ENCODE assay signal across 21 cellular contexts in genomic region chr3:177181418-177181817, GRCh38. TPM values are rescaled to one million over a fixed set of nuclear protein-coding genes. Genes with fewer than 3 reads are reported as not detected.
DNase-seq lines count a peak whose midpoint lies in the region; ATAC-seq, FAIRE-seq and TF ChIP-seq lines count a peak whose summit lies in the region.
"Had no signal": no experiment of that assay in that cellular context is flagged by ENCODE, and none has a peak within 500 bp of the region (broad histone marks: within the 10 kb centered on the region; RNA-seq: fewer than 3 reads in every experiment).

No MANE protein-coding gene starts in this region.

- no peak overlapping the region for H3K56ac ChIP-seq in H1 (replicated peaks; ENCODE audit: insufficient read length, low read depth, low read length)

- H3K9me2 ChIP-seq in SK-N-SH = no peaks in the 10 kb centered on the region

- FAIRE-seq in H1 (lab: Jason Lieb, UNC) = no peak
- FAIRE-seq: bronchial epithelial cell had no signal

- peaks cover 76% of the 10 kb centered on the region for H3K4me1 Mint-ChIP-seq in activated naive CD8-positive, alpha-beta T cell (ENCODE audit: low read depth)
- peaks cover 60% of the 10 kb centered on the region for H3K4me1 Mint-ChIP-seq in activated naive CD8-positive, alpha-beta T cell treated with anti-CD3 and anti-CD28 coated beads for 36 hours
- H3K4me1 Mint-ChIP-seq in natural killer cell treated with Interleukin-12 subunit alpha and Interleukin-12 subunit beta and Interleukin-15 and Interleukin-18, amount 100 ng/mL, for 72 hours (ENCODE audit: low read depth in 2 of 2) = peaks cover 51 to 52% of the 10 kb centered on the region in 2 donors

- H3K27me3 ChIP-seq in Panc1 (ENCODE audit: control insufficient read depth, insufficient read depth, low read length) = no peaks in the 10 kb centered on the region
- no peaks in the 10 kb centered on the region for H3K27me3 ChIP-seq in H1 (replicated peaks in 1 of 4; ENCODE audit: control insufficient read depth in 3 of 4, extremely low read depth in 1 of 4, insufficient read depth in 3 of 4, low read length in 3 of 4)
- H3K27me3 ChIP-seq in SK-N-SH (ENCODE audit: insufficient read depth) = no peaks in the 10 kb centered on the region
- H3K27me3 ChIP-seq: gastrocnemius medialis, spleen had no signal

- 85% methylated on average over 4 of the region's 5 CpGs; no CpG with 5 or more reads in 1 of the 2 experiments for WGBS in H1 (ENCODE audit: extremely low coverage in 1 of 2, insufficient coverage in 1 of 2, insufficient read length in 1 of 2, insufficient replicate concordance in 2 of 2, low coverage in 1 of 2, low lambda C conversion rate in 2 of 2, missing lambda C conversion rate in 1 of 2), 2 experiments
- WGBS in SK-N-SH (ENCODE audit: low lambda C conversion rate) = 88% methylated on average over 5 of the region's 5 CpGs

- POLR2A ChIA-PET in Panc1 (lab: Charles Lee) (no interaction called here), H1 (lab: Charles Lee; ENCODE audit: partially characterized antibody) (interaction anchor here (1.0 to 2.3 kb wide), 2 partner anchors 11 to 12 kb away, joined by 3 to 6 read pairs; no protein-coding TSS in a partner anchor), SK-N-SH (lab: Yijun Ruan, JAX) (no interaction called here)

- H2BK15ac ChIP-seq in H1 (ENCODE audit: low read length) = no peak overlapping the region

- no peak overlapping the region for H3K14ac ChIP-seq in H1 (ENCODE audit: insufficient read length)

- H2BK20ac ChIP-seq in H1 (ENCODE audit: low read length) = no peak overlapping the region

- DNase-seq in activated naive CD8-positive, alpha-beta T cell treated with anti-CD3 and anti-CD28 coated beads for 36 hours = no peak
- DNase-seq in Panc1 (ENCODE audit: low read depth, low spot score) (no peak), H1 (ENCODE audit: low read depth in 1 of 2, low spot score in 2 of 2) (no peak), NCI-H2171 treated with DMSO at 0.1 percent for 48 hours (lab: John Stamatoyannopoulos, UW) (no peak), SK-N-SH (no peak), NCI-H345 treated with DMSO at 0.1 percent for 48 hours (lab: John Stamatoyannopoulos, UW; ENCODE audit: unreplicated experiment) (no peak)
- no peak for DNase-seq in natural killer cell treated with Interleukin-12 subunit alpha and Interleukin-12 subunit beta and Interleukin-15 and Interleukin-18, amount 100 ng/mL, for 72 hours (ENCODE audit: low spot score)
- DNase-seq: activated CD8-positive, alpha-beta T cell treated with anti-CD3 and anti-CD28 coated beads for 36 hours; activated T-cell treated with anti-CD3 and anti-CD28 coated beads, Interleukin-2, amount 50 U/mL, for 48 hours; dermis blood vessel endothelial cell; DND-41; gastrocnemius medialis; midbrain; NCI-H187; NCI-H510A; spleen; stimulated activated CD4-positive, alpha-beta T cell treated with anti-CD3 and anti-CD28 coated beads, Interleukin-4, amount 100 ng/mL, for 4 hours; T-helper 1 cell had no signal

- peak overlapping the region; percentile 11; the same call in 1 of the 2 replicates for H3K27ac ChIP-seq in Panc1 (ENCODE audit: low read length)
- H3K27ac ChIP-seq in H1 (ENCODE audit: low read depth, low read length) = no peak overlapping the region
- no peak overlapping the region for H3K27ac ChIP-seq in SK-N-SH (ENCODE audit: low read depth in 2 of 2, low read length in 1 of 2)
- H3K27ac ChIP-seq: spleen, VCaP had no signal

- intact Hi-C loops in Panc1 (cut with micrococcal nuclease; ENCODE audit: unreplicated experiment) = no loop called here

- H4K8ac ChIP-seq in H1 (ENCODE audit: extremely low read depth, insufficient read depth, low read length) = no peak overlapping the region

- BruUV-seq in Panc1 (replicated peaks; lab: Mats Ljungman, UMichigan) = no TSS peak

- peak overlapping the region; percentile 9; the same call in 1 of the 2 replicates for H2AK5ac ChIP-seq in H1 (ENCODE audit: low read depth, low read length)

- no peak overlapping the region for H2BK5ac ChIP-seq in H1 (ENCODE audit: low read depth, low read length)

- in situ Hi-C loops in Panc1 (cut with HindIII; ENCODE audit: low pct_unique_long_range_greater_than_20kb, low sequenced_read_pairs) = no loop called here

- no peak overlapping the region for H2BK12ac ChIP-seq in H1 (ENCODE audit: low read depth, low read length)

- H3K9ac ChIP-seq in H1 (replicated peaks in 1 of 4; ENCODE audit: extremely low read depth in 1 of 4, low read depth in 3 of 4, low read length in 3 of 4) = no peak overlapping the region
- H3K9ac ChIP-seq in SK-N-SH = no peak overlapping the region

- H3K23ac ChIP-seq in H1 (ENCODE audit: insufficient read length) = no peak overlapping the region

- no peak overlapping the region for H4K5ac ChIP-seq in H1 (ENCODE audit: insufficient read length, low read depth, low read length)

- H3K4me3 Mint-ChIP-seq in activated naive CD8-positive, alpha-beta T cell = peak overlapping the region; percentile 0
- H3K4me3 Mint-ChIP-seq in activated naive CD8-positive, alpha-beta T cell treated with anti-CD3 and anti-CD28 coated beads for 36 hours = no peak overlapping the region
- no peak overlapping the region for H3K4me3 Mint-ChIP-seq in natural killer cell treated with Interleukin-12 subunit alpha and Interleukin-12 subunit beta and Interleukin-15 and Interleukin-18, amount 100 ng/mL, for 72 hours
- H3K4me3 Mint-ChIP-seq: activated CD8-positive, alpha-beta T cell treated with anti-CD3 and anti-CD28 coated beads for 36 hours had no signal

- TF ChIP-seq POLR2A in H1 (IDR thresholded peaks at IDR 0.05; ENCODE audit: control extremely low read depth in 1 of 2, low read depth in 2 of 2, low read length in 2 of 2) = no peak

- no peaks in the 10 kb centered on the region; the same call in 1 of the 2 replicates for H3K79me1 ChIP-seq in H1 (ENCODE audit: low read depth, low read length)

- no peak for TF ChIP-seq CTCF in Panc1 (IDR thresholded peaks at IDR 0.05)
- no peak for TF ChIP-seq CTCF in H1 (IDR thresholded peaks at IDR 0.05; ENCODE audit: control extremely low read depth in 1 of 3, insufficient read depth in 1 of 3, low read depth in 1 of 3, low read length in 3 of 3)
- TF ChIP-seq CTCF in SK-N-SH (IDR thresholded peaks at IDR 0.05) = no peak

- H3K79me2 ChIP-seq in H1 (ENCODE audit: control insufficient read depth in 1 of 2, insufficient read depth in 2 of 2, low read length in 2 of 2) (peaks cover 82 to 100% of the 10 kb centered on the region in 2 experiments), SK-N-SH (ENCODE audit: insufficient read depth) (peaks cover 100% of the 10 kb centered on the region)

- peaks cover 7% of the 10 kb centered on the region for H3F3A ChIP-seq in SK-N-SH (replicated peaks; ENCODE audit: insufficient read depth)

- no peaks in the 10 kb centered on the region for H3K9me3 Mint-ChIP-seq in activated naive CD8-positive, alpha-beta T cell (ENCODE audit: low read depth)
- H3K9me3 Mint-ChIP-seq in activated naive CD8-positive, alpha-beta T cell treated with anti-CD3 and anti-CD28 coated beads for 36 hours = peaks cover 5% of the 10 kb centered on the region
- H3K9me3 Mint-ChIP-seq in natural killer cell treated with Interleukin-12 subunit alpha and Interleukin-12 subunit beta and Interleukin-15 and Interleukin-18, amount 100 ng/mL, for 72 hours = no peaks in the 10 kb centered on the region

- H3K4me2 ChIP-seq in H1 (ENCODE audit: insufficient read depth in 1 of 2, low read depth in 2 of 2, low read length in 2 of 2) = no peak overlapping the region
- no peak overlapping the region for H3K4me2 ChIP-seq in SK-N-SH

- H2AFZ ChIP-seq in H1 (ENCODE audit: low read length) (no peak overlapping the region), SK-N-SH (ENCODE audit: low read depth) (no peak overlapping the region)

- no peaks in the 10 kb centered on the region for H3K27me3 Mint-ChIP-seq in activated naive CD8-positive, alpha-beta T cell
- no peaks in the 10 kb centered on the region for H3K27me3 Mint-ChIP-seq in activated naive CD8-positive, alpha-beta T cell treated with anti-CD3 and anti-CD28 coated beads for 36 hours
- no peaks in the 10 kb centered on the region for H3K27me3 Mint-ChIP-seq in natural killer cell treated with Interleukin-12 subunit alpha and Interleukin-12 subunit beta and Interleukin-15 and Interleukin-18, amount 100 ng/mL, for 72 hours
- H3K27me3 Mint-ChIP-seq: activated CD8-positive, alpha-beta T cell treated with anti-CD3 and anti-CD28 coated beads for 36 hours had no signal

- TF ChIP-seq RAD21 in H1 (IDR thresholded peaks at IDR 0.05 in 1 of 2, conservative IDR thresholded peaks at IDR 0.05 in 1 of 2; ENCODE audit: low read depth in 2 of 2, low read length in 2 of 2) (no peak), SK-N-SH (IDR thresholded peaks at IDR 0.05; ENCODE audit: low read length) (no peak)

- H3K4me1 ChIP-seq in Panc1 (ENCODE audit: control insufficient read depth, insufficient read depth, low read length) (peaks cover 21% of the 10 kb centered on the region), H1 (replicated peaks in 1 of 4; ENCODE audit: control insufficient read depth in 3 of 4, insufficient read depth in 4 of 4, low read length in 3 of 4) (peaks cover 0 to 6% (median under 1%) of the 10 kb centered on the region in 4 experiments; a peak in 3 of 7 replicates), SK-N-SH (ENCODE audit: control insufficient read depth in 1 of 2, insufficient read depth in 2 of 2, low read depth in 1 of 2, low read length in 1 of 2) (peaks cover 0 to 4% of the 10 kb centered on the region in 2 experiments; a peak in 2 of 4 replicates)

- no peak overlapping the region for H4K91ac ChIP-seq in H1 (replicated peaks; ENCODE audit: insufficient read length, low read length)

- H4K20me1 ChIP-seq in H1 (replicated peaks in 1 of 2; ENCODE audit: control insufficient read depth in 1 of 2, insufficient read depth in 2 of 2, low read length in 2 of 2) (peaks cover 24 to 36% of the 10 kb centered on the region in 2 experiments), SK-N-SH (ENCODE audit: insufficient read depth) (peaks cover 99% of the 10 kb centered on the region)

- peak overlapping the region; percentile 93 for H3K27ac Mint-ChIP-seq in activated naive CD8-positive, alpha-beta T cell
- no peak overlapping the region for H3K27ac Mint-ChIP-seq in activated naive CD8-positive, alpha-beta T cell treated with anti-CD3 and anti-CD28 coated beads for 36 hours
- H3K27ac Mint-ChIP-seq in natural killer cell treated with Interleukin-12 subunit alpha and Interleukin-12 subunit beta and Interleukin-15 and Interleukin-18, amount 100 ng/mL, for 72 hours = peak overlapping the region; percentile 11 to 21

- H3K23me2 ChIP-seq in H1 (ENCODE audit: low read depth, low read length) = no peaks in the 10 kb centered on the region

- no peaks in the 10 kb centered on the region for H3K9me3 ChIP-seq in Panc1 (ENCODE audit: control insufficient read depth, insufficient read depth, low read depth, low read length)
- H3K9me3 ChIP-seq in H1 (ENCODE audit: insufficient read depth in 2 of 2, low read depth in 1 of 2, low read length in 1 of 2) = no peaks in the 10 kb centered on the region
- H3K9me3 ChIP-seq in SK-N-SH = no peaks in the 10 kb centered on the region
- H3K9me3 ChIP-seq: gastrocnemius medialis, spleen had no signal

- no peak overlapping the region for H3K18ac ChIP-seq in H1 (ENCODE audit: extremely low read depth, low read length)

- H2BK120ac ChIP-seq in H1 (replicated peaks; ENCODE audit: low read depth, low read length) = no peak overlapping the region

- H3K36me3 ChIP-seq in Panc1 (ENCODE audit: control insufficient read depth, insufficient read depth, low read length) = no peaks in the 10 kb centered on the region
- H3K36me3 ChIP-seq in H1 (ENCODE audit: control insufficient read depth in 2 of 4, insufficient read depth in 4 of 4, low read length in 3 of 4) = no peaks in the 10 kb centered on the region
- H3K36me3 ChIP-seq in SK-N-SH (replicated peaks in 1 of 2; ENCODE audit: control insufficient read depth in 1 of 2, insufficient read depth in 2 of 2, low read length in 1 of 2) = peaks cover 0 to 4% of the 10 kb centered on the region in 2 experiments
- H3K36me3 ChIP-seq: gastrocnemius medialis had no signal

- CTCF ChIA-PET in Panc1 (lab: Charles Lee) (interaction anchor here (0.6 kb wide), 1 partner anchor 113 kb away, joined by 8 read pairs; no protein-coding TSS in a partner anchor), H1 (lab: Charles Lee; ENCODE audit: partially characterized antibody) (interaction anchor here (1.2 kb wide), 1 partner anchor 10 kb away, joined by 4 read pairs; no protein-coding TSS in a partner anchor), SK-N-SH (lab: Yijun Ruan, JAX) (interaction anchor here (1.1 kb wide), 1 partner anchor 19 kb away, joined by 4 read pairs; no protein-coding TSS in a partner anchor)

- H3K36me3 Mint-ChIP-seq in activated naive CD8-positive, alpha-beta T cell = peaks cover 18% of the 10 kb centered on the region
- H3K36me3 Mint-ChIP-seq in activated naive CD8-positive, alpha-beta T cell treated with anti-CD3 and anti-CD28 coated beads for 36 hours = peaks cover 60% of the 10 kb centered on the region
- H3K36me3 Mint-ChIP-seq in natural killer cell treated with Interleukin-12 subunit alpha and Interleukin-12 subunit beta and Interleukin-15 and Interleukin-18, amount 100 ng/mL, for 72 hours = no peaks in the 10 kb centered on the region

- TF ChIP-seq EP300 in H1 (IDR thresholded peaks at IDR 0.05; ENCODE audit: borderline replicate concordance in 1 of 2, low read depth in 2 of 2, low read length in 2 of 2) = no peak
- no peak for TF ChIP-seq EP300 in SK-N-SH (IDR thresholded peaks at IDR 0.05; ENCODE audit: borderline replicate concordance in 1 of 2, low read depth in 1 of 2, low read length in 1 of 2)

- no peak overlapping the region for H3K4ac ChIP-seq in H1 (replicated peaks; ENCODE audit: insufficient read length, low read depth, low read length)

- no peak overlapping the region for H3K4me3 ChIP-seq in Panc1 (ENCODE audit: low read depth in 2 of 2, low read length in 2 of 2)
- H3K4me3 ChIP-seq in H1 (ENCODE audit: extremely low read depth in 1 of 4, insufficient read depth in 2 of 4, low read depth in 3 of 4, low read length in 4 of 4) = no peak overlapping the region
- no peak overlapping the region for H3K4me3 ChIP-seq in SK-N-SH (ENCODE audit: low read depth in 2 of 2, low read length in 1 of 2)
- H3K4me3 ChIP-seq: gastrocnemius medialis, spleen had no signal

- ATAC-seq in Panc1 = no peak
- ATAC-seq in natural killer cell treated with Interleukin-12 subunit alpha and Interleukin-12 subunit beta and Interleukin-15 and Interleukin-18, amount 100 ng/mL, for 72 hours = no peak
- ATAC-seq: activated CD8-positive, alpha-beta T cell treated with anti-CD3 and anti-CD28 coated beads for 36 hours had no signal

RNA-seq across cellular contexts. Expression of gene TBL1XR1, which starts 15.9 kb away (rescaled TPM):
- 100 to 1,000 TPM; 204 to 227 TPM for total RNA-seq in activated naive CD8-positive, alpha-beta T cell treated with anti-CD3 and anti-CD28 coated beads for 36 hours
- total RNA-seq in Panc1 (2021; ENCODE audit: unreplicated experiment) = 192 TPM
- 57.6 TPM for polyA plus RNA-seq in Panc1 (2012; ENCODE audit: insufficient read length)
- total RNA-seq in H1 (2021; fragmentation: NEBNext Ultra II Directional; extraction: Animal tissue kit (Norgen Biotek cat#: 25700)) = 138 and 147 TPM in 2 replicates
- polyA plus RNA-seq in H1 (2011; rRNA removed) (20.9 and 28.1 TPM in 2 replicates), SK-N-SH (2012; rRNA removed) (16.7 and 20.9 TPM in 2 replicates)
- 36.0 TPM for polyA plus RNA-seq in H1 (2011; cell fraction: cytosol; rRNA removed)
- 91.0 TPM for polyA plus RNA-seq in H1 (2011; cell fraction: nucleus; rRNA removed)
- polyA plus RNA-seq in H1 (2012, experiment 1 of 2) = 51.1 to 72.3 TPM (median 62.1 TPM) in 4 replicates
- polyA plus RNA-seq in H1 (2012, experiment 2 of 2) = 2.8 TPM
- polyA plus RNA-seq in H1 (2013, experiment 1 of 2) = 43.4 TPM
- polyA plus RNA-seq in H1 (2013, experiment 2 of 2) = 41.3 TPM
- 312 and 364 TPM in 2 replicates for polyA minus RNA-seq in H1 (2011; rRNA and poly(A)+ RNA removed)
- 159 TPM for polyA minus RNA-seq in H1 (2011; cell fraction: cytosol; rRNA and poly(A)+ RNA removed)
- polyA minus RNA-seq in H1 (2011; cell fraction: nucleus; rRNA and poly(A)+ RNA removed) = 354 TPM
- 100 to 1,000 TPM; 119 to 162 TPM for total RNA-seq in natural killer cell treated with Interleukin-12 subunit alpha and Interleukin-12 subunit beta and Interleukin-15 and Interleukin-18, amount 100 ng/mL, for 72 hours
- polyA plus RNA-seq in SK-N-SH (2012; cell fraction: cytosol; rRNA removed) = 18.9 and 19.1 TPM in 2 replicates
- 19.8 and 38.8 TPM in 2 replicates for polyA plus RNA-seq in SK-N-SH (2012; cell fraction: nucleus; rRNA removed)
